ENCODE assay signal across 19 cellular contexts in genomic region chr11:41316726-41317125, GRCh38.
"Had no signal": no experiment of that assay in that cellular context is flagged by ENCODE, and none has a peak within 500 bp of the region (broad histone marks: within the 10 kb centered on the region; RNA-seq: fewer than 3 reads in every experiment).

No MANE protein-coding gene starts in this region.

- H3K4me3 Mint-ChIP-seq: activated CD4-positive, alpha-beta memory T cell treated with anti-CD3 and anti-CD28 coated beads, Interleukin-2, amount 10 ng/mL, durations not matched to agents 7 days and 5 days; activated naive CD4-positive, alpha-beta T cell treated with anti-CD3 and anti-CD28 coated beads, Interleukin-2, amount 50 U/mL, for 24 hours; memory B cell; naive thymus-derived CD4-positive, alpha-beta T cell; stimulated activated naive CD8-positive, alpha-beta T cell treated with anti-CD3 and anti-CD28 coated beads, Interleukin-15, Interleukin-2, amounts not matched to agents 100 ng/mL and 50 ng/mL, for 24 hours had no signal

- H3K27me3 ChIP-seq: breast epithelium, gastroesophageal sphincter, right lobe of liver, suprapubic skin had no signal

- H3K4me1 Mint-ChIP-seq: activated CD4-positive, alpha-beta memory T cell treated with anti-CD3 and anti-CD28 coated beads, Interleukin-2, amount 10 ng/mL, durations not matched to agents 7 days and 5 days; activated naive CD4-positive, alpha-beta T cell treated with anti-CD3 and anti-CD28 coated beads, Interleukin-2, amount 50 U/mL, for 24 hours; naive thymus-derived CD4-positive, alpha-beta T cell had no signal

- H3K27ac Mint-ChIP-seq: activated CD4-positive, alpha-beta memory T cell treated with anti-CD3 and anti-CD28 coated beads, Interleukin-2, amount 10 ng/mL, durations not matched to agents 7 days and 5 days; activated naive CD4-positive, alpha-beta T cell treated with anti-CD3 and anti-CD28 coated beads, Interleukin-2, amount 50 U/mL, for 24 hours; memory B cell; naive thymus-derived CD4-positive, alpha-beta T cell; stimulated activated naive CD8-positive, alpha-beta T cell treated with anti-CD3 and anti-CD28 coated beads, Interleukin-15, Interleukin-2, amounts not matched to agents 100 ng/mL and 50 ng/mL, for 24 hours had no signal

- DNase-seq: activated CD4-positive, alpha-beta memory T cell treated with anti-CD3 and anti-CD28 coated beads, Interleukin-2, amount 10 ng/mL, durations not matched to agents 7 days and 5 days; activated CD4-positive, alpha-beta T cell treated with anti-CD3 and anti-CD28 coated beads for 4 hours; activated CD8-positive, alpha-beta memory T cell treated with anti-CD3 and anti-CD28 coated beads, Interleukin-2, amount 50 U/mL, for 4 hours; activated effector memory CD4-positive, alpha-beta T cell treated with anti-CD3 and anti-CD28 coated beads, Interleukin-2, amount 50 U/mL, for 16 hours; activated T-cell treated with anti-CD3 and anti-CD28 coated beads, Interleukin-2, amount 50 U/mL, for 48 hours; left ventricle myocardium inferior; mucosa of descending colon; naive thymus-derived CD4-positive, alpha-beta T cell; nucleus accumbens; right lobe of liver; T-helper 2 cell; trophoblast cell had no signal

- H3K4me3 ChIP-seq: breast epithelium, gastroesophageal sphincter, left ventricle myocardium inferior, mucosa of descending colon, prostate gland, right lobe of liver, suprapubic skin had no signal

- H3K36me3 Mint-ChIP-seq: activated naive CD4-positive, alpha-beta T cell treated with anti-CD3 and anti-CD28 coated beads, Interleukin-2, amount 50 U/mL, for 24 hours; memory B cell; naive thymus-derived CD4-positive, alpha-beta T cell had no signal

- H3K36me3 ChIP-seq: breast epithelium, gastroesophageal sphincter, left ventricle myocardium inferior, prostate gland, right lobe of liver, suprapubic skin had no signal

- ATAC-seq: gastroesophageal sphincter; mucosa of descending colon; naive thymus-derived CD4-positive, alpha-beta T cell; right lobe of liver had no signal

- H3K9me3 Mint-ChIP-seq: memory B cell; stimulated activated naive CD8-positive, alpha-beta T cell treated with anti-CD3 and anti-CD28 coated beads, Interleukin-15, Interleukin-2, amounts not matched to agents 100 ng/mL and 50 ng/mL, for 24 hours had no signal

- H3K27ac ChIP-seq: breast epithelium, gastroesophageal sphincter, left ventricle myocardium inferior, prostate gland, right lobe of liver, suprapubic skin had no signal

- H3K27me3 Mint-ChIP-seq: activated CD4-positive, alpha-beta memory T cell treated with anti-CD3 and anti-CD28 coated beads, Interleukin-2, amount 10 ng/mL, durations not matched to agents 7 days and 5 days; activated naive CD4-positive, alpha-beta T cell treated with anti-CD3 and anti-CD28 coated beads, Interleukin-2, amount 50 U/mL, for 24 hours; memory B cell; naive thymus-derived CD4-positive, alpha-beta T cell; stimulated activated naive CD8-positive, alpha-beta T cell treated with anti-CD3 and anti-CD28 coated beads, Interleukin-15, Interleukin-2, amounts not matched to agents 100 ng/mL and 50 ng/mL, for 24 hours had no signal
